ENCODE assay signal across 1 cellular context in genomic region chr10:87935290-87936141, GRCh38.
TF ChIP-seq lines count a peak whose summit lies in the region.

No MANE protein-coding gene starts in this region.

TF ChIP-seq in K562, 482 proteins besides CTCF, POLR2A, EP300 and RAD21 (continued from another document):
- TF ChIP-seq SMC3 (conservative IDR thresholded peaks at IDR 0.05; ENCODE audit: insufficient read depth, low read depth, low read length) (no peak), CXXC5 (CRISPR knock-in tag; IDR thresholded peaks at IDR 0.05) (no peak), C11orf30 (IDR thresholded peaks at IDR 0.05; ENCODE audit: low read depth) (peak; percentile 60; the same call in 1 of the 2 replicates), TCF7 (IDR thresholded peaks at IDR 0.05; ENCODE audit: borderline replicate concordance) (no peak), E2F8 (IDR thresholded peaks at IDR 0.05; ENCODE audit: low read depth, partially characterized antibody) (no peak), LCOR (CRISPR knock-in tag; IDR thresholded peaks at IDR 0.05) (no peak), ZFPM2 (CRISPR knock-in tag; IDR thresholded peaks at IDR 0.05) (no peak), SLC30A9 (CRISPR knock-in tag; IDR thresholded peaks at IDR 0.05) (no peak), AFF1 (IDR thresholded peaks at IDR 0.05; ENCODE audit: low read depth in 1 of 2, partially characterized antibody in 2 of 2) (no peak), TCFL5 (CRISPR knock-in tag; conservative IDR thresholded peaks at IDR 0.05) (no peak), MECOM (CRISPR knock-in tag; IDR thresholded peaks at IDR 0.05) (no peak)
- TF ChIP-seq, protein P1, sequence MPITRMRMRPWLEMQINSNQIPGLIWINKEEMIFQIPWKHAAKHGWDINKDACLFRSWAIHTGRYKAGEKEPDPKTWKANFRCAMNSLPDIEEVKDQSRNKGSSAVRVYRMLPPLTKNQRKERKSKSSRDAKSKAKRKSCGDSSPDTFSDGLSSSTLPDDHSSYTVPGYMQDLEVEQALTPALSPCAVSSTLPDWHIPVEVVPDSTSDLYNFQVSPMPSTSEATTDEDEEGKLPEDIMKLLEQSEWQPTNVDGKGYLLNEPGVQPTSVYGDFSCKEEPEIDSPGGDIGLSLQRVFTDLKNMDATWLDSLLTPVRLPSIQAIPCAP (CRISPR knock-in tag; IDR thresholded peaks at IDR 0.05; ENCODE audit: borderline replicate concordance), result no peak
- TF ChIP-seq, protein P2, sequence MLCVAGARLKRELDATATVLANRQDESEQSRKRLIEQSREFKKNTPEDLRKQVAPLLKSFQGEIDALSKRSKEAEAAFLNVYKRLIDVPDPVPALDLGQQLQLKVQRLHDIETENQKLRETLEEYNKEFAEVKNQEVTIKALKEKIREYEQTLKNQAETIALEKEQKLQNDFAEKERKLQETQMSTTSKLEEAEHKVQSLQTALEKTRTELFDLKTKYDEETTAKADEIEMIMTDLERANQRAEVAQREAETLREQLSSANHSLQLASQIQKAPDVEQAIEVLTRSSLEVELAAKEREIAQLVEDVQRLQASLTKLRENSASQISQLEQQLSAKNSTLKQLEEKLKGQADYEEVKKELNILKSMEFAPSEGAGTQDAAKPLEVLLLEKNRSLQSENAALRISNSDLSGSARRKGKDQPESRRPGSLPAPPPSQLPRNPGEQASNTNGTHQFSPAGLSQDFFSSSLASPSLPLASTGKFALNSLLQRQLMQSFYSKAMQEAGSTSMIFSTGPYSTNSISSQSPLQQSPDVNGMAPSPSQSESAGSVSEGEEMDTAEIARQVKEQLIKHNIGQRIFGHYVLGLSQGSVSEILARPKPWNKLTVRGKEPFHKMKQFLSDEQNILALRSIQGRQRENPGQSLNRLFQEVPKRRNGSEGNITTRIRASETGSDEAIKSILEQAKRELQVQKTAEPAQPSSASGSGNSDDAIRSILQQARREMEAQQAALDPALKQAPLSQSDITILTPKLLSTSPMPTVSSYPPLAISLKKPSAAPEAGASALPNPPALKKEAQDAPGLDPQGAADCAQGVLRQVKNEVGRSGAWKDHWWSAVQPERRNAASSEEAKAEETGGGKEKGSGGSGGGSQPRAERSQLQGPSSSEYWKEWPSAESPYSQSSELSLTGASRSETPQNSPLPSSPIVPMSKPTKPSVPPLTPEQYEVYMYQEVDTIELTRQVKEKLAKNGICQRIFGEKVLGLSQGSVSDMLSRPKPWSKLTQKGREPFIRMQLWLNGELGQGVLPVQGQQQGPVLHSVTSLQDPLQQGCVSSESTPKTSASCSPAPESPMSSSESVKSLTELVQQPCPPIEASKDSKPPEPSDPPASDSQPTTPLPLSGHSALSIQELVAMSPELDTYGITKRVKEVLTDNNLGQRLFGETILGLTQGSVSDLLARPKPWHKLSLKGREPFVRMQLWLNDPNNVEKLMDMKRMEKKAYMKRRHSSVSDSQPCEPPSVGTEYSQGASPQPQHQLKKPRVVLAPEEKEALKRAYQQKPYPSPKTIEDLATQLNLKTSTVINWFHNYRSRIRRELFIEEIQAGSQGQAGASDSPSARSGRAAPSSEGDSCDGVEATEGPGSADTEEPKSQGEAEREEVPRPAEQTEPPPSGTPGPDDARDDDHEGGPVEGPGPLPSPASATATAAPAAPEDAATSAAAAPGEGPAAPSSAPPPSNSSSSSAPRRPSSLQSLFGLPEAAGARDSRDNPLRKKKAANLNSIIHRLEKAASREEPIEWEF (CRISPR knock-in tag; IDR thresholded peaks at IDR 0.05), result no peak
